Comparison of ENCODE assay signal across 8 cellular contexts in genomic region chr1:209823143-209824041, GRCh38. TPM values are rescaled to one million over a fixed set of nuclear protein-coding genes. Genes with fewer than 3 reads are reported as not detected.
DNase-seq lines count a peak whose midpoint lies in the region; ATAC-seq and TF ChIP-seq lines count a peak whose summit lies in the region.

No MANE protein-coding gene starts in this region.

- H3K4me3 ChIP-seq in body of pancreas = no peak overlapping the region
- H3K4me3 ChIP-seq in tibial nerve = no peak overlapping the region

- H3K9me3 ChIP-seq in body of pancreas (no peaks in the 10 kb centered on the region), tibial nerve (no peaks in the 10 kb centered on the region)

- TF ChIP-seq CTCF in natural killer cell (IDR thresholded peaks at IDR 0.05) = peak; percentile 86
- TF ChIP-seq CTCF in body of pancreas (IDR thresholded peaks at IDR 0.05) = peak; percentile 45 to 74 (median 65)
- peak; percentile 55 to 77 (median 67) for TF ChIP-seq CTCF in tibial nerve (IDR thresholded peaks at IDR 0.05)

- H3K4me1 ChIP-seq in body of pancreas (peaks cover 4% of the 10 kb centered on the region), tibial nerve (peaks cover 0 to 9% (median under 1%) of the 10 kb centered on the region in 4 donors)

- intact Hi-C loops in natural killer cell (cut with micrococcal nuclease) = no loop called here
- intact Hi-C loops in body of pancreas (cut with DNase I) = no loop called here
- intact Hi-C loops in left colon (cut with DNase I, micrococcal nuclease) = no loop called here

- no peaks in the 10 kb centered on the region for H3K27me3 ChIP-seq in body of pancreas
- no peaks in the 10 kb centered on the region for H3K27me3 ChIP-seq in tibial nerve

- WGBS in body of pancreas, 2 donors = 31 to 32% methylated on average over 12 of the region's 12 CpGs
- 40 to 42% methylated on average over 12 of the region's 12 CpGs for WGBS in tibial nerve, 2 donors

- no peak overlapping the region for H3K4me3 Mint-ChIP-seq in natural killer cell
- H3K4me3 Mint-ChIP-seq in natural killer cell treated with Interleukin-12 subunit alpha and Interleukin-12 subunit beta and Interleukin-15 and Interleukin-18, amount 100 ng/mL, for 72 hours = no peak overlapping the region

- H3K9me3 Mint-ChIP-seq in natural killer cell = no peaks in the 10 kb centered on the region
- H3K9me3 Mint-ChIP-seq in natural killer cell treated with Interleukin-12 subunit alpha and Interleukin-12 subunit beta and Interleukin-15 and Interleukin-18, amount 100 ng/mL, for 72 hours = no peaks in the 10 kb centered on the region

- no peak for TF ChIP-seq EP300 in tibial nerve (IDR thresholded peaks at IDR 0.05)

- no peaks in the 10 kb centered on the region for H3K36me3 Mint-ChIP-seq in natural killer cell
- H3K36me3 Mint-ChIP-seq in natural killer cell treated with Interleukin-12 subunit alpha and Interleukin-12 subunit beta and Interleukin-15 and Interleukin-18, amount 100 ng/mL, for 72 hours = no peaks in the 10 kb centered on the region

- ATAC-seq in natural killer cell (peak in 2 of 3 donors; percentile 21 to 25), HG02938 (IDR thresholded peaks at IDR 0.05; ENCODE audit: unreplicated experiment) (peak; percentile 53), body of pancreas (peak; percentile 23), left colon (peak; percentile 60), HG02623 (IDR thresholded peaks at IDR 0.05; ENCODE audit: unreplicated experiment) (no peak)
- no peak for ATAC-seq in natural killer cell treated with Interleukin-12 subunit alpha and Interleukin-12 subunit beta and Interleukin-15 and Interleukin-18, amount 100 ng/mL, for 72 hours

- no peaks in the 10 kb centered on the region for H3K36me3 ChIP-seq in body of pancreas (replicated peaks in 1 of 2; ENCODE audit: insufficient read depth in 1 of 2, low read depth in 2 of 2)
- H3K36me3 ChIP-seq in tibial nerve = no peaks in the 10 kb centered on the region

- H3K27ac ChIP-seq in body of pancreas (no peak overlapping the region), tibial nerve (no peak overlapping the region)

- no peak overlapping the region for H3K27ac Mint-ChIP-seq in natural killer cell
- H3K27ac Mint-ChIP-seq in natural killer cell treated with Interleukin-12 subunit alpha and Interleukin-12 subunit beta and Interleukin-15 and Interleukin-18, amount 100 ng/mL, for 72 hours = no peak overlapping the region

- no peak for TF ChIP-seq POLR2A in body of pancreas (IDR thresholded peaks at IDR 0.05)
- no peak for TF ChIP-seq POLR2A in tibial nerve (IDR thresholded peaks at IDR 0.05)

- peaks cover 20 to 24% of the 10 kb centered on the region in 2 donors for H3K4me1 Mint-ChIP-seq in natural killer cell
- peaks cover 15 to 16% of the 10 kb centered on the region in 2 donors for H3K4me1 Mint-ChIP-seq in natural killer cell treated with Interleukin-12 subunit alpha and Interleukin-12 subunit beta and Interleukin-15 and Interleukin-18, amount 100 ng/mL, for 72 hours (ENCODE audit: low read depth in 2 of 2)

- DNase-seq in natural killer cell (no peak), NCI-H82 treated with DMSO at 0.1 percent for 48 hours (lab: John Stamatoyannopoulos, UW; ENCODE audit: unreplicated experiment) (peak; percentile 42), body of pancreas (peak in 2 of 4 donors; percentile 19 to 22), left colon (no peak), tibial nerve (ENCODE audit: low spot score in 2 of 2) (no peak)
- no peak for DNase-seq in natural killer cell treated with Interleukin-12 subunit alpha and Interleukin-12 subunit beta and Interleukin-15 and Interleukin-18, amount 100 ng/mL, for 72 hours (ENCODE audit: low spot score)

- H3K27me3 Mint-ChIP-seq in natural killer cell (ENCODE audit: low read depth in 2 of 2) = peaks cover 22 to 35% of the 10 kb centered on the region in 2 donors
- peaks cover 21 to 26% of the 10 kb centered on the region in 2 donors for H3K27me3 Mint-ChIP-seq in natural killer cell treated with Interleukin-12 subunit alpha and Interleukin-12 subunit beta and Interleukin-15 and Interleukin-18, amount 100 ng/mL, for 72 hours

RNA-seq across cellular contexts. Expression of gene UTP25, which starts 4.4 kb away (rescaled TPM):
- total RNA-seq in natural killer cell (1 to 10 TPM; 6.0 to 8.9 (median 8.3) TPM), body of pancreas (1 to 10 TPM; 2.0 to 5.7 TPM), left colon (1 to 10 TPM; 4.8 to 6.2 TPM), tibial nerve (1 to 10 TPM; 5.7 to 7.5 (median 6.8) TPM)
- 10 to 100 TPM in 1 of 2 donors, 1 to 10 TPM in 1; 8.5 to 12.6 TPM for total RNA-seq in natural killer cell treated with Interleukin-12 subunit alpha and Interleukin-12 subunit beta and Interleukin-15 and Interleukin-18, amount 100 ng/mL, for 72 hours

RNA-seq across cellular contexts. Expression of gene IRF6, which starts 17.4 kb away (rescaled TPM):
- 10 to 100 TPM in 1 of 3 donors, 1 to 10 TPM in 2; 2.5 to 11.2 (median 3.8) TPM for total RNA-seq in natural killer cell
- total RNA-seq in natural killer cell treated with Interleukin-12 subunit alpha and Interleukin-12 subunit beta and Interleukin-15 and Interleukin-18, amount 100 ng/mL, for 72 hours = 1 to 10 TPM; 1.5 to 8.6 TPM
- 10 to 100 TPM; 13.2 to 20.0 TPM for total RNA-seq in body of pancreas
- total RNA-seq in left colon = 100 to 1,000 TPM in 1 of 2 donors, 10 to 100 TPM in 1; 92.8 to 132 TPM
- total RNA-seq in tibial nerve = 1 to 10 TPM in 3 of 4 donors, under 1 TPM in 1; 0.42 to 1.8 (median 1.4) TPM

RNA-seq across cellular contexts. Expression of gene C1orf74, which starts 39.0 kb away (rescaled TPM):
- under 1 TPM; 0.75 to 0.88 (median 0.80) TPM for total RNA-seq in natural killer cell
- 1 to 10 TPM; 2.5 to 3.0 TPM for total RNA-seq in natural killer cell treated with Interleukin-12 subunit alpha and Interleukin-12 subunit beta and Interleukin-15 and Interleukin-18, amount 100 ng/mL, for 72 hours
- total RNA-seq in body of pancreas = 1 to 10 TPM in 1 of 2 donors, under 1 TPM in 1; 0.33 to 1.0 TPM
- total RNA-seq in left colon = 1 to 10 TPM; 2.0 to 4.5 TPM
- 1 to 10 TPM; 1.5 to 3.0 (median 2.2) TPM for total RNA-seq in tibial nerve

Comparison
In these comparisons a context has a peak if more than half of its experiments do, and no peak if none do; other contexts are left out.
1. ATAC-seq: peak in natural killer cell (2 of 3), HG02938 (single experiment), body of pancreas (single experiment) and left colon (single experiment); none in natural killer cell treated with Interleukin-12 subunit alpha and Interleukin-12 subunit beta and Interleukin-15 and Interleukin-18, amount 100 ng/mL, for 72 hours (0 of 2) and HG02623 (single experiment).
2. RNA of gene IRF6, which starts 17.4 kb away (total RNA-seq): 92.8 to 132 TPM in left colon; 13.2 to 20.0 TPM in body of pancreas, 1.5 to 8.6 TPM in natural killer cell treated with Interleukin-12 subunit alpha and Interleukin-12 subunit beta and Interleukin-15 and Interleukin-18, amount 100 ng/mL, for 72 hours, 2.5 to 11.2 TPM in natural killer cell and 0.42 to 1.8 TPM in tibial nerve; every median in the first group is over 4 times any median in the second.
3. Peak in every context shown above with its lines, with median percentiles within 50 percentile points of each other: CTCF ChIP-seq.